In genomic region chr1:78068681-78069283, GRCh38 we compare ENCODE assay signal across 19 cellular contexts. TPM values are rescaled to one million over a fixed set of nuclear protein-coding genes. Genes with fewer than 3 reads are reported as not detected.
A peak's percentile ranks its signal among the peaks of the same experiment; 100 is the strongest.
DNase-seq lines count a peak whose midpoint lies in the region; ATAC-seq and TF ChIP-seq lines count a peak whose summit lies in the region.
"Had no signal": no experiment of that assay in that cellular context is flagged by ENCODE, and none has a peak within 500 bp of the region (broad histone marks: within the 10 kb centered on the region; RNA-seq: fewer than 3 reads in every experiment).

No MANE protein-coding gene starts in this region.

- TF ChIP-seq POLR2A in Peyer's patch (IDR thresholded peaks at IDR 0.05): no peak

- H3K27ac ChIP-seq in Peyer's patch: peak overlapping the region in 1 of 4 donors; percentile 58
- H3K27ac ChIP-seq in left ventricle myocardium inferior (replicated peaks): peak overlapping the region; percentile 78
- H3K27ac ChIP-seq in thoracic aorta: peak overlapping the region; percentile 0 to 51
- H3K27ac ChIP-seq: HL-60 had no signal

- no peaks in the 10 kb centered on the region for H3K9me3 ChIP-seq in Peyer's patch
- H3K9me3 ChIP-seq in left ventricle myocardium inferior (replicated peaks): no peaks in the 10 kb centered on the region
- H3K9me3 ChIP-seq in mucosa of descending colon: no peaks in the 10 kb centered on the region
- H3K9me3 ChIP-seq in thoracic aorta: no peaks in the 10 kb centered on the region
- H3K9me3 ChIP-seq: BE2C had no signal

- H3K36me3 ChIP-seq in Peyer's patch: no peaks in the 10 kb centered on the region
- H3K36me3 ChIP-seq in left ventricle myocardium inferior: no peaks in the 10 kb centered on the region
- no peaks in the 10 kb centered on the region for H3K36me3 ChIP-seq in mucosa of descending colon (ENCODE audit: low read depth)
- no peaks in the 10 kb centered on the region for H3K36me3 ChIP-seq in thoracic aorta
- H3K36me3 ChIP-seq: BE2C had no signal

- H3K4me1 ChIP-seq in Peyer's patch: peaks cover 0 to 14% (median 0%) of the 10 kb centered on the region in 4 donors
- H3K4me1 ChIP-seq in left ventricle myocardium inferior: peaks cover 57% of the 10 kb centered on the region
- H3K4me1 ChIP-seq in mucosa of descending colon (ENCODE audit: low read depth): peaks cover 7% of the 10 kb centered on the region
- H3K4me1 ChIP-seq in thoracic aorta (ENCODE audit: control insufficient read depth in 1 of 2, low read depth in 2 of 2): peaks cover 11 to 12% of the 10 kb centered on the region in 2 donors
- H3K4me1 ChIP-seq: BE2C had no signal

- ATAC-seq in mucosa of descending colon (peak; percentile 75), thoracic aorta (ENCODE audit: insufficient number of reproducible peaks, low FRiP score, low read depth) (no peak), HG02852 (IDR thresholded peaks at IDR 0.05; ENCODE audit: unreplicated experiment) (no peak), SK-N-SH treated with all-trans-retinoic acid at 6 μM for 48 hours (no peak)
- ATAC-seq: GM12878 had no signal

- no peaks in the 10 kb centered on the region for H3K27me3 ChIP-seq in Peyer's patch
- H3K27me3 ChIP-seq in left ventricle myocardium inferior (ENCODE audit: low read depth): no peaks in the 10 kb centered on the region
- no peaks in the 10 kb centered on the region for H3K27me3 ChIP-seq in thoracic aorta (replicated peaks; ENCODE audit: insufficient read depth)

- no peak overlapping the region for H3K4me3 ChIP-seq in Peyer's patch
- peak overlapping the region; percentile 34 for H3K4me3 ChIP-seq in left ventricle myocardium inferior
- no peak overlapping the region for H3K4me3 ChIP-seq in mucosa of descending colon
- no peak overlapping the region for H3K4me3 ChIP-seq in thoracic aorta
- H3K4me3 ChIP-seq: GM12878 had no signal

- no peak for TF ChIP-seq CTCF in Peyer's patch (IDR thresholded peaks at IDR 0.05)
- no peak for TF ChIP-seq CTCF in left ventricle myocardium inferior (IDR thresholded peaks at IDR 0.05; ENCODE audit: borderline replicate concordance)
- TF ChIP-seq CTCF in mucosa of descending colon (IDR thresholded peaks at IDR 0.05): no peak
- TF ChIP-seq CTCF in thoracic aorta (IDR thresholded peaks at IDR 0.05): no peak

- DNase-seq in Peyer's patch: peak in 2 of 3 donors; percentile 53 to 70
- peak; percentile 44 for DNase-seq in left ventricle myocardium inferior
- peak in 1 of 3 donors; percentile 15 for DNase-seq in mucosa of descending colon
- no peak for DNase-seq in thoracic aorta (ENCODE audit: low spot score)
- no peak for DNase-seq in 8988T
- DNase-seq: BE2C; CD4-positive, alpha-beta memory T cell; DMS79; HCEC 1CT; Kasumi-1; NCI-H1105 treated with DMSO at 0.1 percent for 48 hours; NCI-H1930; NCI-H2171; NCI-H524 had no signal

- intact Hi-C loops in left ventricle myocardium inferior (cut with micrococcal nuclease): no loop called here
- intact Hi-C loops in mucosa of descending colon (cut with DNase I, micrococcal nuclease): no loop called here

TF ChIP-seq in SK-N-SH treated with all-trans-retinoic acid at 6 μM for 48 hours, 23 proteins besides CTCF, POLR2A, EP300 and RAD21:
- TF ChIP-seq ZC3H10 (CRISPR knock-in tag; IDR thresholded peaks at IDR 0.05): no peak
- TF ChIP-seq TCF4 (CRISPR knock-in tag; IDR thresholded peaks at IDR 0.05; ENCODE audit: borderline replicate concordance): no peak
- no peak for TF ChIP-seq SNAI2 (CRISPR knock-in tag; IDR thresholded peaks at IDR 0.05)
- no peak for TF ChIP-seq PPARA (CRISPR knock-in tag; IDR thresholded peaks at IDR 0.05; ENCODE audit: borderline replicate concordance)
- TF ChIP-seq GLIS3 (CRISPR knock-in tag; IDR thresholded peaks at IDR 0.05): no peak
- no peak for TF ChIP-seq TOX (CRISPR knock-in tag; IDR thresholded peaks at IDR 0.05; ENCODE audit: borderline replicate concordance)
- no peak for TF ChIP-seq BACH2 (CRISPR knock-in tag; IDR thresholded peaks at IDR 0.05; ENCODE audit: borderline replicate concordance)
- TF ChIP-seq ZFP30 (CRISPR knock-in tag; IDR thresholded peaks at IDR 0.05): no peak
- no peak for TF ChIP-seq CSDC2 (CRISPR knock-in tag; IDR thresholded peaks at IDR 0.05)
- TF ChIP-seq ESRRG (CRISPR knock-in tag; IDR thresholded peaks at IDR 0.05): no peak
- TF ChIP-seq ZNF70 (CRISPR knock-in tag; IDR thresholded peaks at IDR 0.05): no peak
- TF ChIP-seq POU6F1 (CRISPR knock-in tag; IDR thresholded peaks at IDR 0.05; ENCODE audit: borderline replicate concordance, low read depth): no peak
- no peak for TF ChIP-seq CSRNP3 (CRISPR knock-in tag; IDR thresholded peaks at IDR 0.05)
- TF ChIP-seq ARNTL (CRISPR knock-in tag; IDR thresholded peaks at IDR 0.05; ENCODE audit: borderline replicate concordance, low read depth): no peak
- TF ChIP-seq CREB5 (CRISPR knock-in tag; IDR thresholded peaks at IDR 0.05; ENCODE audit: low read depth): no peak
- TF ChIP-seq RARB (CRISPR knock-in tag; IDR thresholded peaks at IDR 0.05): no peak
- TF ChIP-seq OSR1 (CRISPR knock-in tag; IDR thresholded peaks at IDR 0.05): no peak
- TF ChIP-seq ZNF565 (CRISPR knock-in tag; conservative IDR thresholded peaks at IDR 0.05; ENCODE audit: low read depth): no peak
- TF ChIP-seq ZFP3 (CRISPR knock-in tag; IDR thresholded peaks at IDR 0.05): no peak
- no peak for TF ChIP-seq TSHZ2 (CRISPR knock-in tag; IDR thresholded peaks at IDR 0.05)

RNA-seq across cellular contexts. Expression of gene GIPC2, which starts 23.0 kb away (rescaled TPM):
- total RNA-seq in Peyer's patch (100 to 1,000 TPM in 1 of 4 donors, 10 to 100 TPM in 3; 21.5 to 103 (median 52.2) TPM), left ventricle myocardium inferior (2.5 TPM), mucosa of descending colon (10 to 100 TPM; 12.8 to 34.7 (median 27.9) TPM), thoracic aorta (1 to 10 TPM; 1.6 to 3.2 TPM)
- total RNA-seq: G401 had no signal

Comparison
In these comparisons a context has a peak if more than half of its experiments do, and no peak if none do; other contexts are left out.
1. DNase-seq: peak in Peyer's patch (2 of 3) and left ventricle myocardium inferior (single experiment); none in thoracic aorta (single experiment) and 8988T (single experiment).